ENCODE assay signal across 9 cellular contexts in the genomic region with DNA sequence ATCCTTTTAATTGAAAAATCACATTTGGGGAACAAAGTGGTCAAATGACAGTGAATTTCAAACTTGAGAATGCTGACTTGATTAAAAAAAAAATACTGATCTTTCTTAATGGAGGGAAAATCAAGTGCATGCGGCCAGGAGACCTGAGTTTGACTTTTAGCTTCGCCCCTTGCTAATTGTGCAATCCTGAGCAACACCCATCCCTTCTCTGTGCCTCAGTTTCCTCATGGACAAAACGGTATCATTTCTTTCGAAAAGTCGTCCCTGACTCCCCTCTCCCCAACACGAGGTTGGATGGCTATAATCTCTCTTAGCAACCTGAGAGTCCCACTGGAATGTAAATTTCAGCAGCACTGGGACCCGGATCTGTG. TPM values are rescaled to one million over a fixed set of nuclear protein-coding genes. Genes with fewer than 3 reads are reported as not detected.
DNase-seq lines count a peak whose midpoint lies in the region; ATAC-seq and TF ChIP-seq lines count a peak whose summit lies in the region.
"Had no signal": no experiment of that assay in that cellular context is flagged by ENCODE, and none has a peak within 500 bp of the region (broad histone marks: within the 10 kb centered on the region; RNA-seq: fewer than 3 reads in every experiment).

No MANE protein-coding gene starts in this region.

- H3K9me3 ChIP-seq in liver (ENCODE audit: control insufficient read depth in 4 of 4, low read length in 3 of 4): no peaks in the 10 kb centered on the region
- no peaks in the 10 kb centered on the region for H3K9me3 ChIP-seq in subcutaneous abdominal adipose tissue (ENCODE audit: control insufficient read depth in 5 of 5, low read length in 5 of 5)
- H3K9me3 ChIP-seq: adrenal gland had no signal

- TF ChIP-seq CTCF in astrocyte of the spinal cord (IDR thresholded peaks at IDR 0.05; ENCODE audit: low read depth, low read length) (no peak), liver (IDR thresholded peaks at IDR 0.05; ENCODE audit: low read depth, low read length, missing input control) (no peak)

- peaks cover 55% of the 10 kb centered on the region for H3K27me3 Mint-ChIP-seq in activated T-cell treated with anti-CD3 and anti-CD28 coated beads, Interleukin-2, amount 50 U/mL, for 72 hours (ENCODE audit: low read depth)

- H3K27ac Mint-ChIP-seq in activated T-cell treated with anti-CD3 and anti-CD28 coated beads, Interleukin-2, amount 50 U/mL, for 72 hours: no peak overlapping the region

- DNase-seq in activated T-cell treated with anti-CD3 and anti-CD28 coated beads, Interleukin-2, amount 50 U/mL, for 72 hours: no peak
- DNase-seq in activated T-cell treated with anti-CD3 and anti-CD28 coated beads, Interleukin-2, amount 50 U/mL, for 1 hour: no peak
- DNase-seq in astrocyte of the spinal cord (ENCODE audit: low read depth, low spot score) (no peak), NCI-H2196 (lab: John Stamatoyannopoulos, UW; ENCODE audit: unreplicated experiment) (no peak), COR-L47 (lab: John Stamatoyannopoulos, UW) (no peak)

- 69% methylated on average over 7 of the region's 7 CpGs for WGBS in liver

- ATAC-seq in activated T-cell treated with anti-CD3 and anti-CD28 coated beads, Interleukin-2, amount 50 U/mL, for 72 hours (replicated peaks in 1 of 2): no peak
- ATAC-seq in GM18498 (IDR thresholded peaks at IDR 0.05; ENCODE audit: unreplicated experiment): no peak

- H3K9ac ChIP-seq in liver (ENCODE audit: low read depth in 1 of 2, low read length in 2 of 2) (no peak overlapping the region), subcutaneous abdominal adipose tissue (ENCODE audit: low read length in 5 of 5) (peak overlapping the region in 1 of 5 donors; percentile 59)

- H3K4me3 Mint-ChIP-seq in activated T-cell treated with anti-CD3 and anti-CD28 coated beads, Interleukin-2, amount 50 U/mL, for 72 hours: peak overlapping the region; percentile 79 to 86

- H3K4me3 ChIP-seq in astrocyte of the spinal cord (ENCODE audit: low read depth, low read length) (peak overlapping the region; percentile 71), liver (ENCODE audit: low read depth in 1 of 3, low read length in 3 of 3) (no peak overlapping the region), subcutaneous abdominal adipose tissue (ENCODE audit: low read depth in 1 of 5, low read length in 5 of 5) (peak overlapping the region in 4 of 5 donors; percentile 60 to 72 (median 68))

- H3K4me1 ChIP-seq in liver (ENCODE audit: control insufficient read depth in 4 of 4, insufficient read depth in 4 of 4, low read length in 3 of 4) (peaks cover 11 to 27% (median 21%) of the 10 kb centered on the region in 4 donors), subcutaneous abdominal adipose tissue (ENCODE audit: control insufficient read depth in 5 of 5, insufficient read depth in 5 of 5, low read length in 5 of 5) (peaks cover 0 to 28% (median 25%) of the 10 kb centered on the region in 5 donors)

- H3K36me3 ChIP-seq in liver (ENCODE audit: control insufficient read depth in 4 of 4, insufficient read depth in 3 of 4, low read depth in 1 of 4, low read length in 3 of 4) (no peaks in the 10 kb centered on the region), subcutaneous abdominal adipose tissue (ENCODE audit: control insufficient read depth in 5 of 5, insufficient read depth in 5 of 5, low read length in 5 of 5) (no peaks in the 10 kb centered on the region)
- H3K36me3 ChIP-seq: adrenal gland had no signal

- peak overlapping the region; percentile 37 to 86 for H3K27ac ChIP-seq in liver (ENCODE audit: low read depth in 1 of 2, low read length in 2 of 2)
- peak overlapping the region; percentile 41 for H3K27ac ChIP-seq in subcutaneous abdominal adipose tissue (ENCODE audit: low read depth, low read length)

- H3K4me1 Mint-ChIP-seq in activated T-cell treated with anti-CD3 and anti-CD28 coated beads, Interleukin-2, amount 50 U/mL, for 72 hours (ENCODE audit: low read depth): peaks cover 4% of the 10 kb centered on the region

- no peak for TF ChIP-seq RAD21 in liver (IDR thresholded peaks at IDR 0.05)

- H3K27me3 ChIP-seq in liver (ENCODE audit: control insufficient read depth in 4 of 4, insufficient read depth in 4 of 4, low read length in 3 of 4) (peaks cover 0 to 2% (median 0%) of the 10 kb centered on the region in 4 donors), subcutaneous abdominal adipose tissue (ENCODE audit: control insufficient read depth in 5 of 5, insufficient read depth in 4 of 5, low read length in 5 of 5) (peaks cover 5 to 16% (median 11%) of the 10 kb centered on the region in 5 donors)
- H3K27me3 ChIP-seq: adrenal gland had no signal

- in situ Hi-C loops in astrocyte of the spinal cord (cut with HindIII; ENCODE audit: low sequenced_read_pairs): no loop called here

- H3K9me3 Mint-ChIP-seq in activated T-cell treated with anti-CD3 and anti-CD28 coated beads, Interleukin-2, amount 50 U/mL, for 72 hours: no peaks in the 10 kb centered on the region

- H3K36me3 Mint-ChIP-seq in activated T-cell treated with anti-CD3 and anti-CD28 coated beads, Interleukin-2, amount 50 U/mL, for 72 hours (ENCODE audit: insufficient read depth in 2 of 2): peaks cover 0 to 2% of the 10 kb centered on the region in 2 donors

TF ChIP-seq in liver, 16 proteins besides CTCF, POLR2A, EP300 and RAD21:
- TF ChIP-seq, protein P1, sequence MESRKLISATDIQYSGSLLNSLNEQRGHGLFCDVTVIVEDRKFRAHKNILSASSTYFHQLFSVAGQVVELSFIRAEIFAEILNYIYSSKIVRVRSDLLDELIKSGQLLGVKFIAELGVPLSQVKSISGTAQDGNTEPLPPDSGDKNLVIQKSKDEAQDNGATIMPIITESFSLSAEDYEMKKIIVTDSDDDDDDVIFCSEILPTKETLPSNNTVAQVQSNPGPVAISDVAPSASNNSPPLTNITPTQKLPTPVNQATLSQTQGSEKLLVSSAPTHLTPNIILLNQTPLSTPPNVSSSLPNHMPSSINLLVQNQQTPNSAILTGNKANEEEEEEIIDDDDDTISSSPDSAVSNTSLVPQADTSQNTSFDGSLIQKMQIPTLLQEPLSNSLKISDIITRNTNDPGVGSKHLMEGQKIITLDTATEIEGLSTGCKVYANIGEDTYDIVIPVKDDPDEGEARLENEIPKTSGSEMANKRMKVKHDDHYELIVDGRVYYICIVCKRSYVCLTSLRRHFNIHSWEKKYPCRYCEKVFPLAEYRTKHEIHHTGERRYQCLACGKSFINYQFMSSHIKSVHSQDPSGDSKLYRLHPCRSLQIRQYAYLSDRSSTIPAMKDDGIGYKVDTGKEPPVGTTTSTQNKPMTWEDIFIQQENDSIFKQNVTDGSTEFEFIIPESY (IDR thresholded peaks at IDR 0.05): no peak

RNA-seq across cellular contexts. Expression of a gene that starts 1.0 kb away (rescaled TPM):
- total RNA-seq in activated T-cell treated with anti-CD3 and anti-CD28 coated beads, Interleukin-2, amount 50 U/mL, for 72 hours: under 1 TPM; 0.46 to 0.89 TPM
- 1 to 10 TPM; 1.2 to 3.0 TPM for total RNA-seq in liver
- polyA plus RNA-seq in liver: 1 to 10 TPM in 1 of 2 donors, under 1 TPM in 1; 0.46 to 1.1 TPM

RNA-seq across cellular contexts. Expression of a gene that starts 45.3 kb away (rescaled TPM):
- 10 to 100 TPM; 45.8 to 53.1 TPM for total RNA-seq in activated T-cell treated with anti-CD3 and anti-CD28 coated beads, Interleukin-2, amount 50 U/mL, for 72 hours
- total RNA-seq in liver: 10 to 100 TPM in 1 of 2 donors, 1 to 10 TPM in 1; 3.7 to 15.1 TPM
- polyA plus RNA-seq in liver: 10 to 100 TPM; 10.2 to 10.7 TPM

Comparison
In these comparisons a context has a peak if more than half of its experiments do, and no peak if none do; other contexts are left out.
1. H3K4me3 ChIP-seq: peak in astrocyte of the spinal cord (single experiment) and subcutaneous abdominal adipose tissue (4 of 5); none in liver (0 of 3).